19 cellular contexts compared by ENCODE assay signal in the genomic region with DNA sequence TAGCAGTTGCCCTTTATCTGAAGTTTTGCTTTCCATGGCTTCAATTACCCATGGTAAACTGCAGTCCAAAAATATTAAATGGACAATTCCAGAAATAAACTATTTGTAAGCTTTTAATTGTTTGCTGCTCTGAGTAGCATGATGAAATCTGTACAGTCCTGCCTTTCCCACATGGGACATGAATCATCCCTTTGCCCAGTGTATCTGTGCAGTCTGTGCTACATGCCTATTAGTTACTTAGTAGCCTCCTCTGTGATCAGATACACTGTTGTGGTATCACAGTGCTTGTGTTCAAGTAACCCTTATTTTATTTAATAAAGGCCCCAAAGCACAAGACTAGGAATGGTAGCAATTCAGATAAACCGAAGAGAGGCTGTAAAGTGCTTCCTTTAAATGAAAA.
DNase-seq lines count a peak whose midpoint lies in the region; ATAC-seq, FAIRE-seq and TF ChIP-seq lines count a peak whose summit lies in the region.
"Had no signal": no experiment of that assay in that cellular context is flagged by ENCODE, and none has a peak within 500 bp of the region (broad histone marks: within the 10 kb centered on the region; RNA-seq: fewer than 3 reads in every experiment).

No MANE protein-coding gene starts in this region.

- no peak for TF ChIP-seq POLR2A in breast epithelium (IDR thresholded peaks at IDR 0.05)
- TF ChIP-seq POLR2A in H54 (IDR thresholded peaks at IDR 0.05; ENCODE audit: low read depth, low read length), result no peak

- TF ChIP-seq CTCF in MCF 10A (IDR thresholded peaks at IDR 0.05; ENCODE audit: unreplicated experiment), result no peak
- TF ChIP-seq CTCF in breast epithelium (IDR thresholded peaks at IDR 0.05), result no peak
- no peak for TF ChIP-seq CTCF in cardiac fibroblast (IDR thresholded peaks at IDR 0.05; ENCODE audit: low read depth, low read length)
- TF ChIP-seq CTCF in glutamatergic neuron (IDR thresholded peaks at IDR 0.05; ENCODE audit: partially characterized antibody, unreplicated experiment), result no peak

- H3K9me3 ChIP-seq in breast epithelium, result no peaks in the 10 kb centered on the region
- H3K9me3 ChIP-seq: A549, ascending aorta, esophagus muscularis mucosa, vagina had no signal

- H3K4me3 Mint-ChIP-seq in MCF 10A (ENCODE audit: unreplicated experiment), result no peak overlapping the region
- no peak overlapping the region for H3K4me3 Mint-ChIP-seq in glutamatergic neuron (ENCODE audit: unreplicated experiment)
- H3K4me3 Mint-ChIP-seq: activated B cell treated with CpG ODN at 0.5 μM for 24 hours; CD4-positive, alpha-beta memory T cell; dendritic cell treated with granulocyte-macrophage colony-stimulating factor and Interleukin-4, amounts not matched to agents 40 ng/mL and 50 ng/mL, for 4 days; naive B cell; T-helper 17 cell had no signal

- no peaks in the 10 kb centered on the region for H3K4me1 ChIP-seq in breast epithelium
- H3K4me1 ChIP-seq: A549, ascending aorta, esophagus muscularis mucosa, vagina had no signal

- no TSS peak for BruUV-seq in MCF 10A (replicated peaks; lab: Mats Ljungman, UMichigan)

- POLR2A ChIA-PET in MCF 10A (lab: Yijun Ruan, JAX), result no interaction called here

- CTCF ChIA-PET in MCF 10A (lab: Yijun Ruan, JAX), result no interaction called here

- no peak overlapping the region for H3K4me3 ChIP-seq in breast epithelium
- no peak overlapping the region for H3K4me3 ChIP-seq in cardiac fibroblast (replicated peaks in 1 of 2; ENCODE audit: low read depth in 2 of 2, low read length in 2 of 2)
- H3K4me3 ChIP-seq: A549, ascending aorta, esophagus muscularis mucosa, vagina had no signal

- ATAC-seq in GM21723 (IDR thresholded peaks at IDR 0.05; ENCODE audit: unreplicated experiment), result no peak
- no peak for ATAC-seq in HG02973 (IDR thresholded peaks at IDR 0.05; ENCODE audit: unreplicated experiment)
- ATAC-seq: A549, left ventricle myocardium superior, T-helper 17 cell had no signal

- no peak for FAIRE-seq in H54 (lab: Jason Lieb, UNC)
- FAIRE-seq: A549 had no signal

- H3K4me1 Mint-ChIP-seq in MCF 10A (ENCODE audit: insufficient read depth, unreplicated experiment), result peaks cover 10% of the 10 kb centered on the region
- H3K4me1 Mint-ChIP-seq in glutamatergic neuron (ENCODE audit: low read depth, unreplicated experiment), result peaks cover 14% of the 10 kb centered on the region
- H3K4me1 Mint-ChIP-seq: activated B cell treated with CpG ODN at 0.5 μM for 24 hours; CD4-positive, alpha-beta memory T cell; naive B cell; T-helper 17 cell had no signal

- H3K27ac Mint-ChIP-seq in MCF 10A (ENCODE audit: low read depth, unreplicated experiment) (peak overlapping the region; percentile 13), glutamatergic neuron (ENCODE audit: unreplicated experiment) (peak overlapping the region; percentile 49)
- H3K27ac Mint-ChIP-seq: activated B cell treated with CpG ODN at 0.5 μM for 24 hours; dendritic cell treated with granulocyte-macrophage colony-stimulating factor and Interleukin-4, amounts not matched to agents 40 ng/mL and 50 ng/mL, for 4 days; naive B cell; T-helper 17 cell had no signal

- H3K9me3 Mint-ChIP-seq in MCF 10A (ENCODE audit: unreplicated experiment) (peaks cover 9% of the 10 kb centered on the region), glutamatergic neuron (ENCODE audit: unreplicated experiment) (peaks cover 2% of the 10 kb centered on the region)
- H3K9me3 Mint-ChIP-seq: dendritic cell treated with granulocyte-macrophage colony-stimulating factor and Interleukin-4, amounts not matched to agents 40 ng/mL and 50 ng/mL, for 4 days had no signal

- DNase-seq in MCF 10A (ENCODE audit: unreplicated experiment), result peak; percentile 75
- DNase-seq in breast epithelium (ENCODE audit: low spot score in 2 of 2), result no peak
- peak; percentile 67 to 86 for DNase-seq in cardiac fibroblast (ENCODE audit: low read depth in 2 of 2)
- DNase-seq in glutamatergic neuron, result no peak
- peak; percentile 15 for DNase-seq in superior temporal gyrus (ENCODE audit: extremely low spot score)
- no peak for DNase-seq in H54 (ENCODE audit: insufficient read length, low spot score)
- DNase-seq: activated B cell treated with CpG ODN at 0.5 μM for 24 hours, left ventricle myocardium superior, naive B cell, NCI-H1048, T-helper 17 cell had no signal

- H3K36me3 Mint-ChIP-seq in MCF 10A (ENCODE audit: insufficient read depth, unreplicated experiment), result peaks cover 4% of the 10 kb centered on the region
- no peaks in the 10 kb centered on the region for H3K36me3 Mint-ChIP-seq in glutamatergic neuron (ENCODE audit: unreplicated experiment)
- H3K36me3 Mint-ChIP-seq: CD4-positive, alpha-beta memory T cell; naive B cell had no signal

- intact Hi-C loops in MCF 10A (cut with micrococcal nuclease) (loop anchor here (2.0 to 10.0 kb wide), 2 partner anchors 16 to 230 kb away; no protein-coding TSS in a partner anchor), breast epithelium (cut with DNase I; ENCODE audit: low total_unique reads) (no loop called here)

- no peaks in the 10 kb centered on the region for H3K27me3 ChIP-seq in breast epithelium
- H3K27me3 ChIP-seq: ascending aorta, esophagus muscularis mucosa, vagina had no signal

- H3K36me3 ChIP-seq in breast epithelium, result no peaks in the 10 kb centered on the region
- H3K36me3 ChIP-seq: ascending aorta, esophagus muscularis mucosa, vagina had no signal

- H3K27me3 Mint-ChIP-seq in MCF 10A (ENCODE audit: insufficient read depth, unreplicated experiment) (no peaks in the 10 kb centered on the region), glutamatergic neuron (ENCODE audit: unreplicated experiment) (peaks cover 3% of the 10 kb centered on the region)
- H3K27me3 Mint-ChIP-seq: activated B cell treated with CpG ODN at 0.5 μM for 24 hours; CD4-positive, alpha-beta memory T cell; dendritic cell treated with granulocyte-macrophage colony-stimulating factor and Interleukin-4, amounts not matched to agents 40 ng/mL and 50 ng/mL, for 4 days; naive B cell; T-helper 17 cell had no signal

- H3K27ac ChIP-seq in breast epithelium, result no peak overlapping the region
- H3K27ac ChIP-seq: A549, ascending aorta, esophagus muscularis mucosa, vagina had no signal

Comparison
In these comparisons a context has a peak if more than half of its experiments do, and no peak if none do; other contexts are left out.
1. DNase-seq: peak in MCF 10A (single experiment), cardiac fibroblast (2 of 2) and superior temporal gyrus (single experiment); none in breast epithelium (0 of 2), glutamatergic neuron (single experiment) and H54 (single experiment).